In the genomic region with DNA sequence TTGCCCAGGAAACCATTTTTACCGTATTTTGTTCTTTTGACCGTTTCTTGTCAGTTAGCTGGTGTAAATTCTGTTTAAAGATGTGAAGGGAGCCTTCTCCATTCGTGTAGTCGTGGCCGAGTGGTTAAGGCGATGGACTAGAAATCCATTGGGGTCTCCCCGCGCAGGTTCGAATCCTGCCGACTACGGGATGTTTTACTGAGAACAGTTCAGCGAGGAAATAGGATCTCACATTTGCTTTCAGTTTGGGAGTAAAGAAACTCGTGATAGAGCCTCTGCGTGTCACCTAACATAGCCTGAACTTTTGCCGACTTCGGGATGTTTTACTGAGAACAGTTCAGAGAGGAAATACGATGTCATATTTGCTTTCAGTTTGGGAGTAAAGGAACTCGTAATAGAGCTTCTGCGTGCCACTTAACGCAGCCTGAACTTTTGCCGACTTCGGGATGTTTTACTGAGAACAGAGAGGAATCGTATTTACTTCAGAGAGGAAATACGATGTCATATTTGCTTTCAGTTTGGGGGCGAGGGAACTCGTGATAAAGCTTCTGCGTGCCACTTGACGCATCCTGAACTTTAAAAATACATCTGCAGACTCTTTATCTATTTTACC, we compare ENCODE assay signal across 8 cellular contexts. TPM values are rescaled to one million over a fixed set of nuclear protein-coding genes. Genes with fewer than 3 reads are reported as not detected.
DNase-seq lines count a peak whose midpoint lies in the region; ATAC-seq, FAIRE-seq and TF ChIP-seq lines count a peak whose summit lies in the region.

No MANE protein-coding gene starts in this region.

- peak overlapping the region; percentile 75 to 83 for H3K27ac ChIP-seq in A549

- H3K9me3 ChIP-seq in A549 = no peaks in the 10 kb centered on the region

- no peak for TF ChIP-seq EP300 in A549 (IDR thresholded peaks at IDR 0.05)

- peak overlapping the region; percentile 88 for H3K4me3 ChIP-seq in A549
- H3K4me3 ChIP-seq in WI38 (ENCODE audit: low read depth, low read length) = peak overlapping the region; percentile 91

- DNase-seq in A549 (ENCODE audit: low read depth in 1 of 2, low spot score in 1 of 2) (peak; percentile 66 to 88), NCI-H2171 treated with DMSO at 0.1 percent for 48 hours (lab: John Stamatoyannopoulos, UW) (peak; percentile 79), iris pigment epithelial cell (ENCODE audit: low read depth) (peak; percentile 93)
- peak; percentile 90 for DNase-seq in central memory CD4-positive, alpha-beta T cell
- peak; percentile 83 to 87 for DNase-seq in stimulated activated CD4-positive, alpha-beta T cell treated with anti-CD3 and anti-CD28 coated beads, Interleukin-12 subunit alpha, Interleukin-12 subunit beta, amount 100 ng/mL, for 24 hours (ENCODE audit: low read depth in 2 of 2)

- TF ChIP-seq CTCF in A549 (IDR thresholded peaks at IDR 0.05) (no peak), WI38 (IDR thresholded peaks at IDR 0.05; ENCODE audit: low read depth, low read length) (no peak)

- H3K4me1 ChIP-seq in A549 = peaks cover 6% of the 10 kb centered on the region; the same call in 1 of the 3 replicates

- ATAC-seq in A549 (peak; percentile 92 to 94), GM18858 (IDR thresholded peaks at IDR 0.05; ENCODE audit: unreplicated experiment) (peak; percentile 37), HG03097 (IDR thresholded peaks at IDR 0.05; ENCODE audit: low FRiP score, unreplicated experiment) (peak; percentile 44)

- no peak for TF ChIP-seq RAD21 in A549 (conservative IDR thresholded peaks at IDR 0.05 in 1 of 2, IDR thresholded peaks at IDR 0.05 in 1 of 2)

- CTCF ChIA-PET in A549 (lab: Yijun Ruan, JAX) = interaction anchor here (0.6 to 1.6 kb wide), 5 partner anchors 17 to 1113 kb away, joined by 3 to 5 read pairs (median 3); no protein-coding TSS in a partner anchor

- 2% methylated on average over 28 of the region's 28 CpGs for WGBS in A549 (ENCODE audit: missing lambda C conversion rate)

- FAIRE-seq in A549 (lab: Jason Lieb, UNC) = no peak

- POLR2A ChIA-PET in A549 (lab: Yijun Ruan, JAX) = interaction anchor here (0.7 kb wide), 1 partner anchor 227 kb away, joined by 3 read pairs; no protein-coding TSS in a partner anchor

- peak overlapping the region; percentile 87 for H3K4me2 ChIP-seq in A549

- no peak for TF ChIP-seq POLR2A in A549 (IDR thresholded peaks at IDR 0.05; ENCODE audit: low read length)

TF ChIP-seq in A549, 52 proteins besides CTCF, POLR2A, EP300 and RAD21:
- TF ChIP-seq KDM5A (IDR thresholded peaks at IDR 0.05) = no peak
- TF ChIP-seq PBX3 (IDR thresholded peaks at IDR 0.05) = no peak
- peak; percentile 63 for TF ChIP-seq SREBF2 (IDR thresholded peaks at IDR 0.05)
- TF ChIP-seq, protein P1, sequence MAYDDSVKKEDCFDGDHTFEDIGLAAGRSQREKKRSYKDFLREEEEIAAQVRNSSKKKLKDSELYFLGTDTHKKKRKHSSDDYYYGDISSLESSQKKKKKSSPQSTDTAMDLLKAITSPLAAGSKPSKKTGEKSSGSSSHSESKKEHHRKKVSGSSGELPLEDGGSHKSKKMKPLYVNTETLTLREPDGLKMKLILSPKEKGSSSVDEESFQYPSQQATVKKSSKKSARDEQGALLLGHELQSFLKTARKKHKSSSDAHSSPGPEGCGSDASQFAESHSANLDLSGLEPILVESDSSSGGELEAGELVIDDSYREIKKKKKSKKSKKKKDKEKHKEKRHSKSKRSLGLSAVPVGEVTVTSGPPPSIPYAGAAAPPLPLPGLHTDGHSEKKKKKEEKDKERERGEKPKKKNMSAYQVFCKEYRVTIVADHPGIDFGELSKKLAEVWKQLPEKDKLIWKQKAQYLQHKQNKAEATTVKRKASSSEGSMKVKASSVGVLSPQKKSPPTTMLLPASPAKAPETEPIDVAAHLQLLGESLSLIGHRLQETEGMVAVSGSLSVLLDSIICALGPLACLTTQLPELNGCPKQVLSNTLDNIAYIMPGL (CRISPR knock-in tag; IDR thresholded peaks at IDR 0.05; ENCODE audit: borderline replicate concordance) = peak; percentile 68; the same call in 1 of the 2 replicates

RNA-seq across cellular contexts. Expression of gene ZNF184, which starts 5.9 kb away (rescaled TPM):
- 4.1 and 4.9 TPM in 2 replicates for polyA plus RNA-seq in A549 (2011; rRNA removed)
- 0.62 and 0.63 TPM in 2 replicates for polyA plus RNA-seq in A549 (2012; cell fraction: cytosol; rRNA removed)
- polyA plus RNA-seq in A549 (2012; cell fraction: nucleus; rRNA removed) = 0.36 and 0.48 TPM in 2 replicates
- 2.4 to 2.5 TPM (median 2.5 TPM) in 3 replicates for polyA plus RNA-seq in A549 (2017; fragmentation: RNase III; extraction: RNeasy Plus Mini Kit Qiagen cat#74134 plus additional on column Dnase treatment)
- 2.7 and 3.2 TPM in 2 replicates for polyA minus RNA-seq in A549 (2011; rRNA and poly(A)+ RNA removed)

Comparison
In these comparisons a context has a peak if more than half of its experiments do, and no peak if none do; other contexts are left out.
1. Peak in every context shown above with its lines: DNase-seq, ATAC-seq, H3K4me3 ChIP-seq and H3K27ac ChIP-seq.
2. ATAC-seq: peak in every context shown above with its lines; median percentile 93 in A549; 44 in HG03097; 37 in GM18858.